ENCODE assay signal across 1 cellular context in the genomic region with DNA sequence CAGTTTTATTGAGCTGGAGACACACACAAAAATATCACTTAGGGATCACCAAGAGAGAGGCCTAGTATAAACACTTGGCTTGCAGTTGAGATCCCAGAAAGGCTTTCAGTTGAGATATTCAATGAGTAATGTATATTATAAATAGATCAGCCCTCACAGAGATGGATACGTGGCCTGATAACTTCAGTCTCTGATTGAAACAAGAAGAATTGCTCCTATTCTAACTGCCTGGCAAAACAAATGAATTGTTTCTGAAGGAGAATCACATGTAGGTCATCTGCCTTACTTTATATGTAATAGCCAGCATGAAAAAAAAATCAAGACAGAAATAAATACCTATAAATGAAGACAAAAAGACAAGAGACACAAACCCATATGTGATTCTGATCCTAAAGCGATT.
TF ChIP-seq lines count a peak whose summit lies in the region.

No MANE protein-coding gene starts in this region.

TF ChIP-seq in GM23338, 12 proteins besides CTCF, POLR2A, EP300 and RAD21 (continued from another document):
- TF ChIP-seq, protein P1, sequence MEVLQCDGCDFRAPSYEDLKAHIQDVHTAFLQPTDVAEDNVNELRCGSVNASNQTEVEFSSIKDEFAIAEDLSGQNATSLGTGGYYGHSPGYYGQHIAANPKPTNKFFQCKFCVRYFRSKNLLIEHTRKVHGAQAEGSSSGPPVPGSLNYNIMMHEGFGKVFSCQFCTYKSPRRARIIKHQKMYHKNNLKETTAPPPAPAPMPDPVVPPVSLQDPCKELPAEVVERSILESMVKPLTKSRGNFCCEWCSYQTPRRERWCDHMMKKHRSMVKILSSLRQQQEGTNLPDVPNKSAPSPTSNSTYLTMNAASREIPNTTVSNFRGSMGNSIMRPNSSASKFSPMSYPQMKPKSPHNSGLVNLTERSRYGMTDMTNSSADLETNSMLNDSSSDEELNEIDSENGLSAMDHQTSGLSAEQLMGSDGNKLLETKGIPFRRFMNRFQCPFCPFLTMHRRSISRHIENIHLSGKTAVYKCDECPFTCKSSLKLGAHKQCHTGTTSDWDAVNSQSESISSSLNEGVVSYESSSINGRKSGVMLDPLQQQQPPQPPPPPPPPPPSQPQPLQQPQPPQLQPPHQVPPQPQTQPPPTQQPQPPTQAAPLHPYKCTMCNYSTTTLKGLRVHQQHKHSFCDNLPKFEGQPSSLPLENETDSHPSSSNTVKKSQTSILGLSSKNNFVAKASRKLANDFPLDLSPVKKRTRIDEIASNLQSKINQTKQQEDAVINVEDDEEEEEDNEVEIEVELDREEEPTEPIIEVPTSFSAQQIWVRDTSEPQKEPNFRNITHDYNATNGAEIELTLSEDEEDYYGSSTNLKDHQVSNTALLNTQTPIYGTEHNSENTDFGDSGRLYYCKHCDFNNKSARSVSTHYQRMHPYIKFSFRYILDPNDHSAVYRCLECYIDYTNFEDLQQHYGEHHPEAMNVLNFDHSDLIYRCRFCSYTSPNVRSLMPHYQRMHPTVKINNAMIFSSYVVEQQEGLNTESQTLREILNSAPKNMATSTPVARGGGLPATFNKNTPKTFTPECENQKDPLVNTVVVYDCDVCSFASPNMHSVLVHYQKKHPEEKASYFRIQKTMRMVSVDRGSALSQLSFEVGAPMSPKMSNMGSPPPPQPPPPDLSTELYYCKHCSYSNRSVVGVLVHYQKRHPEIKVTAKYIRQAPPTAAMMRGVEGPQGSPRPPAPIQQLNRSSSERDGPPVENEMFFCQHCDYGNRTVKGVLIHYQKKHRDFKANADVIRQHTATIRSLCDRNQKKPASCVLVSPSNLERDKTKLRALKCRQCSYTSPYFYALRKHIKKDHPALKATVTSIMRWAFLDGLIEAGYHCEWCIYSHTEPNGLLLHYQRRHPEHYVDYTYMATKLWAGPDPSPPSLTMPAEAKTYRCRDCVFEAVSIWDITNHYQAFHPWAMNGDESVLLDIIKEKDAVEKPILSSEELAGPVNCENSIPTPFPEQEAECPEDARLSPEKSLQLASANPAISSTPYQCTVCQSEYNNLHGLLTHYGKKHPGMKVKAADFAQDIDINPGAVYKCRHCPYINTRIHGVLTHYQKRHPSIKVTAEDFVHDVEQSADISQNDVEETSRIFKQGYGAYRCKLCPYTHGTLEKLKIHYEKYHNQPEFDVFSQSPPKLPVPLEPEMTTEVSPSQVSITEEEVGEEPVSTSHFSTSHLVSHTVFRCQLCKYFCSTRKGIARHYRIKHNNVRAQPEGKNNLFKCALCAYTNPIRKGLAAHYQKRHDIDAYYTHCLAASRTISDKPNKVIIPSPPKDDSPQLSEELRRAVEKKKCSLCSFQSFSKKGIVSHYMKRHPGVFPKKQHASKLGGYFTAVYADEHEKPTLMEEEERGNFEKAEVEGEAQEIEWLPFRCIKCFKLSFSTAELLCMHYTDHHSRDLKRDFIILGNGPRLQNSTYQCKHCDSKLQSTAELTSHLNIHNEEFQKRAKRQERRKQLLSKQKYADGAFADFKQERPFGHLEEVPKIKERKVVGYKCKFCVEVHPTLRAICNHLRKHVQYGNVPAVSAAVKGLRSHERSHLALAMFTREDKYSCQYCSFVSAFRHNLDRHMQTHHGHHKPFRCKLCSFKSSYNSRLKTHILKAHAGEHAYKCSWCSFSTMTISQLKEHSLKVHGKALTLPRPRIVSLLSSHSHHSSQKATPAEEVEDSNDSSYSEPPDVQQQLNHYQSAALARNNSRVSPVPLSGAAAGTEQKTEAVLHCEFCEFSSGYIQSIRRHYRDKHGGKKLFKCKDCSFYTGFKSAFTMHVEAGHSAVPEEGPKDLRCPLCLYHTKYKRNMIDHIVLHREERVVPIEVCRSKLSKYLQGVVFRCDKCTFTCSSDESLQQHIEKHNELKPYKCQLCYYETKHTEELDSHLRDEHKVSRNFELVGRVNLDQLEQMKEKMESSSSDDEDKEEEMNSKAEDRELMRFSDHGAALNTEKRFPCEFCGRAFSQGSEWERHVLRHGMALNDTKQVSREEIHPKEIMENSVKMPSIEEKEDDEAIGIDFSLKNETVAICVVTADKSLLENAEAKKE (CRISPR knock-in tag; IDR thresholded peaks at IDR 0.05) = no peak
- no peak for TF ChIP-seq EZH2phosphoT487 (IDR thresholded peaks at IDR 0.05; ENCODE audit: unreplicated experiment)
- TF ChIP-seq ZNF114 (CRISPR knock-in tag; IDR thresholded peaks at IDR 0.05) = no peak
- TF ChIP-seq, protein P2, sequence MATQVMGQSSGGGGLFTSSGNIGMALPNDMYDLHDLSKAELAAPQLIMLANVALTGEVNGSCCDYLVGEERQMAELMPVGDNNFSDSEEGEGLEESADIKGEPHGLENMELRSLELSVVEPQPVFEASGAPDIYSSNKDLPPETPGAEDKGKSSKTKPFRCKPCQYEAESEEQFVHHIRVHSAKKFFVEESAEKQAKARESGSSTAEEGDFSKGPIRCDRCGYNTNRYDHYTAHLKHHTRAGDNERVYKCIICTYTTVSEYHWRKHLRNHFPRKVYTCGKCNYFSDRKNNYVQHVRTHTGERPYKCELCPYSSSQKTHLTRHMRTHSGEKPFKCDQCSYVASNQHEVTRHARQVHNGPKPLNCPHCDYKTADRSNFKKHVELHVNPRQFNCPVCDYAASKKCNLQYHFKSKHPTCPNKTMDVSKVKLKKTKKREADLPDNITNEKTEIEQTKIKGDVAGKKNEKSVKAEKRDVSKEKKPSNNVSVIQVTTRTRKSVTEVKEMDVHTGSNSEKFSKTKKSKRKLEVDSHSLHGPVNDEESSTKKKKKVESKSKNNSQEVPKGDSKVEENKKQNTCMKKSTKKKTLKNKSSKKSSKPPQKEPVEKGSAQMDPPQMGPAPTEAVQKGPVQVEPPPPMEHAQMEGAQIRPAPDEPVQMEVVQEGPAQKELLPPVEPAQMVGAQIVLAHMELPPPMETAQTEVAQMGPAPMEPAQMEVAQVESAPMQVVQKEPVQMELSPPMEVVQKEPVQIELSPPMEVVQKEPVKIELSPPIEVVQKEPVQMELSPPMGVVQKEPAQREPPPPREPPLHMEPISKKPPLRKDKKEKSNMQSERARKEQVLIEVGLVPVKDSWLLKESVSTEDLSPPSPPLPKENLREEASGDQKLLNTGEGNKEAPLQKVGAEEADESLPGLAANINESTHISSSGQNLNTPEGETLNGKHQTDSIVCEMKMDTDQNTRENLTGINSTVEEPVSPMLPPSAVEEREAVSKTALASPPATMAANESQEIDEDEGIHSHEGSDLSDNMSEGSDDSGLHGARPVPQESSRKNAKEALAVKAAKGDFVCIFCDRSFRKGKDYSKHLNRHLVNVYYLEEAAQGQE (IDR thresholded peaks at IDR 0.05; ENCODE audit: unreplicated experiment) = no peak
- no peak for TF ChIP-seq POLR2AphosphoS5 (IDR thresholded peaks at IDR 0.05; ENCODE audit: low read depth)
- no peak for TF ChIP-seq NANOG (IDR thresholded peaks at IDR 0.05; ENCODE audit: borderline replicate concordance)
TF ChIP-seq in GM23338: peak in this region for 0.
